19 cellular contexts compared by ENCODE assay signal in genomic region chr11:46738887-46739286, GRCh38. TPM values are rescaled to one million over a fixed set of nuclear protein-coding genes. Genes with fewer than 3 reads are reported as not detected.
A peak's percentile ranks its signal among the peaks of the same experiment; 100 is the strongest.
DNase-seq lines count a peak whose midpoint lies in the region; ATAC-seq, FAIRE-seq and TF ChIP-seq lines count a peak whose summit lies in the region.
"Had no signal": no experiment of that assay in that cellular context is flagged by ENCODE, and none has a peak within 500 bp of the region (broad histone marks: within the 10 kb centered on the region; RNA-seq: fewer than 3 reads in every experiment).

No MANE protein-coding gene starts in this region.

- peaks cover 4% of the 10 kb centered on the region for H3F3A ChIP-seq in SK-N-SH (replicated peaks; ENCODE audit: insufficient read depth)

- H3K36me3 ChIP-seq in breast epithelium: peaks cover 3% of the 10 kb centered on the region
- H3K36me3 ChIP-seq in SK-N-SH (replicated peaks in 1 of 2; ENCODE audit: control insufficient read depth in 1 of 2, insufficient read depth in 2 of 2, low read length in 1 of 2): peaks cover 19 to 20% of the 10 kb centered on the region in 2 experiments
- peaks cover 24 to 54% of the 10 kb centered on the region in 2 experiments for H3K36me3 ChIP-seq in HepG2 (replicated peaks in 1 of 2; ENCODE audit: control insufficient read depth in 1 of 2, insufficient read depth in 2 of 2, low read length in 2 of 2)
- H3K36me3 ChIP-seq in transverse colon: peaks cover 0 to 25% (median 7%) of the 10 kb centered on the region in 4 donors
- peaks cover 0 to 17% (median 0%) of the 10 kb centered on the region in 3 donors for H3K36me3 ChIP-seq in Peyer's patch
- peaks cover 14% of the 10 kb centered on the region for H3K36me3 ChIP-seq in CD8-positive, alpha-beta T cell (ENCODE audit: insufficient read depth, low read length)

- BruUV-seq in MCF 10A (replicated peaks; lab: Mats Ljungman, UMichigan): no TSS peak
- no TSS peak for BruUV-seq in HepG2 (replicated peaks; lab: Mats Ljungman, UMichigan)

- peaks cover 36% of the 10 kb centered on the region for H3K36me3 Mint-ChIP-seq in MCF 10A (ENCODE audit: insufficient read depth, unreplicated experiment)
- H3K36me3 Mint-ChIP-seq in CD8-positive, alpha-beta T cell: peaks cover 25% of the 10 kb centered on the region

- in situ Hi-C loops in HepG2 (cut with HindIII; ENCODE audit: extremely low pct_ligation_motif_present, low pct_unique_long_range_greater_than_20kb): no loop called here
- in situ Hi-C loops in transverse colon (cut with MboI; ENCODE audit: low pct_ligation_motif_present in 1 of 4, low pct_unique_long_range_greater_than_20kb in 1 of 4, low sequenced_read_pairs in 3 of 4): no loop called here
- in situ Hi-C loops in KBM-7 (cut with MboI; ENCODE audit: low pct_unique_long_range_greater_than_20kb, low sequenced_read_pairs): no loop called here

- TF ChIP-seq POLR2A in breast epithelium (IDR thresholded peaks at IDR 0.05): no peak
- peak in 1 of 2 experiments; percentile 50; a peak in 2 of 4 replicates for TF ChIP-seq POLR2A in HepG2 (IDR thresholded peaks at IDR 0.05; ENCODE audit: insufficient read depth in 1 of 2, low read depth in 2 of 2, low read length in 2 of 2)
- TF ChIP-seq POLR2A in transverse colon (IDR thresholded peaks at IDR 0.05): no peak
- no peak for TF ChIP-seq POLR2A in Peyer's patch (IDR thresholded peaks at IDR 0.05)

- FAIRE-seq in HepG2 (lab: Jason Lieb, UNC): no peak
- FAIRE-seq: D721Med, H1 had no signal

- H3K27ac ChIP-seq in breast epithelium: no peak overlapping the region
- H3K27ac ChIP-seq in SK-N-SH (ENCODE audit: low read depth in 2 of 2, low read length in 1 of 2): no peak overlapping the region
- no peak overlapping the region for H3K27ac ChIP-seq in HepG2 (ENCODE audit: extremely low read length, insufficient read depth, low read length)
- no peak overlapping the region for H3K27ac ChIP-seq in transverse colon
- H3K27ac ChIP-seq in Peyer's patch: no peak overlapping the region
- no peak overlapping the region for H3K27ac ChIP-seq in CD8-positive, alpha-beta T cell (ENCODE audit: low read depth, low read length)
- H3K27ac ChIP-seq: SK-N-MC had no signal

- H3K4me3 Mint-ChIP-seq in MCF 10A (ENCODE audit: unreplicated experiment): no peak overlapping the region
- H3K4me3 Mint-ChIP-seq in CD8-positive, alpha-beta T cell: no peak overlapping the region
- H3K4me3 Mint-ChIP-seq: CD4-positive, alpha-beta T cell had no signal

- H2AFZ ChIP-seq in SK-N-SH (ENCODE audit: low read depth) (no peak overlapping the region), HepG2 (ENCODE audit: low read length) (no peak overlapping the region)

- POLR2A ChIA-PET in MCF 10A (lab: Yijun Ruan, JAX): interaction anchor here (0.8 to 1.5 kb wide), 3 partner anchors 10 to 31 kb away, joined by 3 to 4 read pairs (median 3); no protein-coding TSS in a partner anchor
- POLR2A ChIA-PET in SK-N-SH (lab: Yijun Ruan, JAX): no interaction called here
- POLR2A ChIA-PET in HepG2 (lab: Yijun Ruan, JAX): interaction anchor here (1.4 to 8.3 kb wide), 3 partner anchors 10 to 19 kb away, joined by 3 to 58 read pairs (median 3); partner anchors contain the start of gene F2
- POLR2A ChIA-PET in CD8-positive, alpha-beta T cell (lab: Charles Lee): no interaction called here

- H3K9me2 ChIP-seq in SK-N-SH: no peaks in the 10 kb centered on the region

- H3K4me2 ChIP-seq in SK-N-SH: no peak overlapping the region
- H3K4me2 ChIP-seq in HepG2 (ENCODE audit: low read depth, low read length): no peak overlapping the region

- H3K9ac ChIP-seq in SK-N-SH: no peak overlapping the region
- H3K9ac ChIP-seq in HepG2 (ENCODE audit: insufficient read depth, low read depth, low read length): no peak overlapping the region

- ATAC-seq in HepG2: peak; percentile 9
- no peak for ATAC-seq in CD8-positive, alpha-beta T cell
- ATAC-seq: PC-3 had no signal

- DNase-seq in MCF 10A (ENCODE audit: unreplicated experiment) (no peak), breast epithelium (ENCODE audit: low spot score in 2 of 2) (no peak), SK-N-SH (no peak), HepG2 (ENCODE audit: low spot score) (no peak), transverse colon (peak; percentile 22), KBM-7 (no peak), Peyer's patch (no peak)
- no peak for DNase-seq in CD8-positive, alpha-beta T cell
- DNase-seq: ACHN; CD4-positive, alpha-beta T cell; NCI-H1417; NCI-H1930; NCI-H510A treated with DMSO at 0.1 percent for 48 hours; PC-3 had no signal

- TF ChIP-seq RAD21 in SK-N-SH (IDR thresholded peaks at IDR 0.05; ENCODE audit: low read length) (no peak), HepG2 (CRISPR knock-in tag; IDR thresholded peaks at IDR 0.05) (no peak)

- no peak overlapping the region for H3K4me3 ChIP-seq in breast epithelium
- H3K4me3 ChIP-seq in SK-N-SH (ENCODE audit: low read depth in 2 of 2, low read length in 1 of 2): no peak overlapping the region
- H3K4me3 ChIP-seq in HepG2 (replicated peaks in 1 of 3; ENCODE audit: insufficient read depth in 1 of 3, low read depth in 2 of 3, low read length in 3 of 3): no peak overlapping the region
- no peak overlapping the region for H3K4me3 ChIP-seq in transverse colon
- no peak overlapping the region for H3K4me3 ChIP-seq in Peyer's patch
- H3K4me3 ChIP-seq in CD8-positive, alpha-beta T cell (ENCODE audit: low read depth, low read length): no peak overlapping the region
- H3K4me3 ChIP-seq: SK-N-MC had no signal

- CTCF ChIA-PET in MCF 10A (lab: Yijun Ruan, JAX): no interaction called here
- CTCF ChIA-PET in SK-N-SH (lab: Yijun Ruan, JAX): no interaction called here
- CTCF ChIA-PET in HepG2 (lab: Yijun Ruan, JAX; ENCODE audit: low intra/inter-chr PET ratio, low total read pairs): no interaction called here
- CTCF ChIA-PET in CD8-positive, alpha-beta T cell (lab: Charles Lee): interaction anchor here (1.1 kb wide), 1 partner anchor 10 kb away, joined by 5 read pairs; no protein-coding TSS in a partner anchor

- peak overlapping the region; percentile 18 for H3K27ac Mint-ChIP-seq in MCF 10A (ENCODE audit: low read depth, unreplicated experiment)
- no peak overlapping the region for H3K27ac Mint-ChIP-seq in CD8-positive, alpha-beta T cell
- H3K27ac Mint-ChIP-seq: CD4-positive, alpha-beta T cell had no signal

- H3K79me2 ChIP-seq in SK-N-SH (ENCODE audit: insufficient read depth) (no peaks in the 10 kb centered on the region), HepG2 (ENCODE audit: insufficient read depth, low read length) (peaks cover 8% of the 10 kb centered on the region)

- intact Hi-C loops in MCF 10A (cut with micrococcal nuclease): no loop called here
- intact Hi-C loops in breast epithelium (cut with DNase I; ENCODE audit: low total_unique reads): no loop called here
- intact Hi-C loops in HepG2 (cut with micrococcal nuclease; ENCODE audit: unreplicated experiment): no loop called here
- intact Hi-C loops in transverse colon (cut with DNase I; ENCODE audit: low total_unique reads): no loop called here
- intact Hi-C loops in CD8-positive, alpha-beta T cell (cut with DNase I, micrococcal nuclease): no loop called here

- TF ChIP-seq EP300 in SK-N-SH (IDR thresholded peaks at IDR 0.05; ENCODE audit: borderline replicate concordance in 1 of 2, low read depth in 1 of 2, low read length in 1 of 2) (no peak), HepG2 (IDR thresholded peaks at IDR 0.05; ENCODE audit: low read depth in 2 of 2, low read length in 2 of 2) (no peak), HepG2 (CRISPR knock-in tag; IDR thresholded peaks at IDR 0.05; ENCODE audit: borderline replicate concordance) (no peak), transverse colon (IDR thresholded peaks at IDR 0.05; ENCODE audit: low read depth) (no peak)

- whole genome bisulfite sequencing in SK-N-SH (ENCODE audit: low lambda C conversion rate): 96% methylated on average over 6 of the region's 6 CpGs
- WGBS in HepG2 (ENCODE audit: low lambda C conversion rate): 84% methylated on average over 6 of the region's 6 CpGs
- 66% methylated on average over 6 of the region's 6 CpGs; no CpG with 5 or more reads in 1 of the 2 donors for WGBS in transverse colon (ENCODE audit: low coverage in 1 of 2), 2 donors

- H3K27me3 Mint-ChIP-seq in MCF 10A (ENCODE audit: insufficient read depth, unreplicated experiment): no peaks in the 10 kb centered on the region
- H3K27me3 Mint-ChIP-seq in CD8-positive, alpha-beta T cell (ENCODE audit: low read depth): no peaks in the 10 kb centered on the region
- H3K27me3 Mint-ChIP-seq: CD4-positive, alpha-beta T cell had no signal

- no peak for TF ChIP-seq CTCF in MCF 10A (IDR thresholded peaks at IDR 0.05; ENCODE audit: unreplicated experiment)
- TF ChIP-seq CTCF in breast epithelium (IDR thresholded peaks at IDR 0.05): no peak
- no peak for TF ChIP-seq CTCF in SK-N-SH (IDR thresholded peaks at IDR 0.05)
- TF ChIP-seq CTCF in HepG2 (CRISPR knock-in tag; IDR thresholded peaks at IDR 0.05): no peak
- TF ChIP-seq CTCF in transverse colon (IDR thresholded peaks at IDR 0.05): no peak
- TF ChIP-seq CTCF in Peyer's patch (IDR thresholded peaks at IDR 0.05): no peak
- TF ChIP-seq CTCF in CD8-positive, alpha-beta T cell (IDR thresholded peaks at IDR 0.05): no peak

- H3K9me3 ChIP-seq in breast epithelium (no peaks in the 10 kb centered on the region), SK-N-SH (no peaks in the 10 kb centered on the region), HepG2 (ENCODE audit: low read length) (no peaks in the 10 kb centered on the region), transverse colon (no peaks in the 10 kb centered on the region), Peyer's patch (no peaks in the 10 kb centered on the region)
- no peaks in the 10 kb centered on the region for H3K9me3 ChIP-seq in CD8-positive, alpha-beta T cell (ENCODE audit: low read length)

- no peaks in the 10 kb centered on the region for H3K4me1 Mint-ChIP-seq in MCF 10A (ENCODE audit: insufficient read depth, unreplicated experiment)
- no peaks in the 10 kb centered on the region for H3K4me1 Mint-ChIP-seq in CD8-positive, alpha-beta T cell (ENCODE audit: low read depth)

- H3K4me1 ChIP-seq in breast epithelium (no peaks in the 10 kb centered on the region), SK-N-SH (ENCODE audit: control insufficient read depth in 1 of 2, insufficient read depth in 2 of 2, low read depth in 1 of 2, low read length in 1 of 2) (no peaks in the 10 kb centered on the region), HepG2 (ENCODE audit: insufficient read depth, low read length) (peaks cover 14% of the 10 kb centered on the region), transverse colon (peaks cover 0 to 7% (median 0%) of the 10 kb centered on the region in 4 donors), Peyer's patch (no peaks in the 10 kb centered on the region)
- no peaks in the 10 kb centered on the region for H3K4me1 ChIP-seq in CD8-positive, alpha-beta T cell (ENCODE audit: insufficient read depth, low read length)

- H3K27me3 ChIP-seq in breast epithelium (no peaks in the 10 kb centered on the region), SK-N-SH (ENCODE audit: insufficient read depth) (no peaks in the 10 kb centered on the region), HepG2 (ENCODE audit: control insufficient read depth in 1 of 2, insufficient read depth in 2 of 2, low read length in 2 of 2) (no peaks in the 10 kb centered on the region), transverse colon (no peaks in the 10 kb centered on the region), Peyer's patch (no peaks in the 10 kb centered on the region)
- H3K27me3 ChIP-seq in CD8-positive, alpha-beta T cell (ENCODE audit: insufficient read depth, low read length): no peaks in the 10 kb centered on the region

- no peaks in the 10 kb centered on the region for H3K9me3 Mint-ChIP-seq in MCF 10A (ENCODE audit: unreplicated experiment)
- H3K9me3 Mint-ChIP-seq in CD8-positive, alpha-beta T cell: no peaks in the 10 kb centered on the region
- H3K9me3 Mint-ChIP-seq: CD4-positive, alpha-beta T cell had no signal

- no peaks in the 10 kb centered on the region for H4K20me1 ChIP-seq in SK-N-SH (ENCODE audit: insufficient read depth)
- H4K20me1 ChIP-seq in HepG2 (ENCODE audit: insufficient read depth, low read length): peaks cover 37% of the 10 kb centered on the region

RNA-seq across cellular contexts. Expression of gene F2, which starts 19.9 kb away (rescaled TPM):
- total RNA-seq in MCF 10A (2022) (not detected in 2 replicates), breast epithelium (not detected), HepG2 (2016; rRNA removed; fragmentation: Illumina TruSeq; extraction: Trizol) (110 and 330 TPM in 2 replicates), transverse colon (under 1 TPM in 2 of 4 donors, not detected in 2; 0.41 to 0.48 TPM), Peyer's patch (under 1 TPM in 1 of 4 donors, not detected in 3; 0.53 TPM)
- polyA plus RNA-seq in SK-N-SH (2012; rRNA removed) (0.07 TPM in 1 of 2 replicates, not detected in the other), HepG2 (2011; rRNA removed) (801 and 1,074 TPM in 2 replicates)
- not detected in 2 replicates for polyA plus RNA-seq in SK-N-SH (2012; cell fraction: cytosol; rRNA removed)
- polyA plus RNA-seq in SK-N-SH (2012; cell fraction: nucleus; rRNA removed): 0.04 TPM in 1 of 2 replicates, not detected in the other
- total RNA-seq in HepG2 (2016; cell fraction: cytosol; rRNA removed; fragmentation: Illumina TruSeq; extraction: Trizol; ENCODE audit: low read depth): 32.5 and 33.6 TPM in 2 replicates
- total RNA-seq in HepG2 (2016; cell fraction: insoluble cytoplasmic fraction; rRNA removed; fragmentation: Illumina TruSeq; extraction: Trizol): 93.3 and 344 TPM in 2 replicates
- total RNA-seq in HepG2 (2016; cell fraction: membrane; rRNA removed; fragmentation: Illumina TruSeq; extraction: Trizol): 41.4 and 43.0 TPM in 2 replicates
- total RNA-seq in HepG2 (2016; cell fraction: nucleus; rRNA removed; fragmentation: Illumina TruSeq; extraction: Trizol): 288 and 346 TPM in 2 replicates
- polyA plus RNA-seq in HepG2 (2011; cell fraction: cytosol; rRNA removed): 955 and 1,075 TPM in 2 replicates
- 1,042 and 1,045 TPM in 2 replicates for polyA plus RNA-seq in HepG2 (2011; cell fraction: nucleus; rRNA removed)
- polyA plus RNA-seq in HepG2 (2012): 447 and 558 TPM in 2 replicates
- 25.3 and 27.2 TPM in 2 replicates for polyA plus RNA-seq in HepG2 (2016; cell fraction: cytosol; fragmentation: Illumina TruSeq; extraction: Trizol; ENCODE audit: low read depth)
- 93.3 and 115 TPM in 2 replicates for polyA plus RNA-seq in HepG2 (2016; cell fraction: insoluble cytoplasmic fraction; fragmentation: Illumina TruSeq; extraction: Trizol; ENCODE audit: low read depth)
- polyA plus RNA-seq in HepG2 (2016; cell fraction: membrane; fragmentation: Illumina TruSeq; extraction: Trizol; ENCODE audit: low read depth): 30.7 and 34.2 TPM in 2 replicates
- 450 and 474 TPM in 2 replicates for polyA plus RNA-seq in HepG2 (2016; cell fraction: nucleus; fragmentation: Illumina TruSeq; extraction: Trizol; ENCODE audit: insufficient read depth, low read depth)
- 0.51 and 1,039 TPM in 2 replicates for polyA minus RNA-seq in HepG2 (2011; rRNA and poly(A)+ RNA removed; ENCODE audit: low replicate concordance)
- polyA minus RNA-seq in HepG2 (2011; cell fraction: cytosol; rRNA and poly(A)+ RNA removed): 289 and 363 TPM in 2 replicates
- polyA minus RNA-seq in HepG2 (2011; cell fraction: nucleus; rRNA and poly(A)+ RNA removed): 449 and 482 TPM in 2 replicates
- total RNA-seq in CD8-positive, alpha-beta T cell: not detected
- total RNA-seq: CD4-positive, alpha-beta T cell; Daoy; H1; LHCN-M2; PC-3 had no signal

RNA-seq across cellular contexts. Expression of gene ZNF408, which starts 38.1 kb away (rescaled TPM):
- total RNA-seq in MCF 10A (2022) (14.5 and 15.3 TPM in 2 replicates), breast epithelium (1 to 10 TPM; 6.4 to 8.0 (median 7.5) TPM), HepG2 (2016; rRNA removed; fragmentation: Illumina TruSeq; extraction: Trizol) (8.3 and 12.5 TPM in 2 replicates), transverse colon (10 to 100 TPM in 2 of 4 donors, 1 to 10 TPM in 2; 6.0 to 19.3 (median 10.0) TPM), Peyer's patch (10 to 100 TPM in 1 of 4 donors, 1 to 10 TPM in 3; 6.3 to 20.0 (median 8.4) TPM)
- polyA plus RNA-seq in SK-N-SH (2012; rRNA removed) (5.9 and 7.1 TPM in 2 replicates), HepG2 (2011; rRNA removed) (11.2 and 15.6 TPM in 2 replicates)
- polyA plus RNA-seq in SK-N-SH (2012; cell fraction: cytosol; rRNA removed): 3.7 and 5.4 TPM in 2 replicates
- polyA plus RNA-seq in SK-N-SH (2012; cell fraction: nucleus; rRNA removed): 19.3 and 23.1 TPM in 2 replicates
- 12.1 and 12.2 TPM in 2 replicates for total RNA-seq in HepG2 (2016; cell fraction: cytosol; rRNA removed; fragmentation: Illumina TruSeq; extraction: Trizol; ENCODE audit: low read depth)
- 6.9 and 11.8 TPM in 2 replicates for total RNA-seq in HepG2 (2016; cell fraction: insoluble cytoplasmic fraction; rRNA removed; fragmentation: Illumina TruSeq; extraction: Trizol)
- total RNA-seq in HepG2 (2016; cell fraction: membrane; rRNA removed; fragmentation: Illumina TruSeq; extraction: Trizol): 4.8 TPM in 2 replicates
- 12.2 and 12.7 TPM in 2 replicates for total RNA-seq in HepG2 (2016; cell fraction: nucleus; rRNA removed; fragmentation: Illumina TruSeq; extraction: Trizol)
- polyA plus RNA-seq in HepG2 (2011; cell fraction: cytosol; rRNA removed): 7.2 and 10.7 TPM in 2 replicates
- polyA plus RNA-seq in HepG2 (2011; cell fraction: nucleus; rRNA removed): 29.5 and 29.9 TPM in 2 replicates
- 7.6 and 9.9 TPM in 2 replicates for polyA plus RNA-seq in HepG2 (2012)
- polyA plus RNA-seq in HepG2 (2016; cell fraction: cytosol; fragmentation: Illumina TruSeq; extraction: Trizol; ENCODE audit: low read depth): 1.7 and 2.3 TPM in 2 replicates
- 8.7 and 9.3 TPM in 2 replicates for polyA plus RNA-seq in HepG2 (2016; cell fraction: insoluble cytoplasmic fraction; fragmentation: Illumina TruSeq; extraction: Trizol; ENCODE audit: low read depth)
- 3.3 and 3.7 TPM in 2 replicates for polyA plus RNA-seq in HepG2 (2016; cell fraction: membrane; fragmentation: Illumina TruSeq; extraction: Trizol; ENCODE audit: low read depth)
- polyA plus RNA-seq in HepG2 (2016; cell fraction: nucleus; fragmentation: Illumina TruSeq; extraction: Trizol; ENCODE audit: insufficient read depth, low read depth): 27.1 and 29.0 TPM in 2 replicates
- polyA minus RNA-seq in HepG2 (2011; rRNA and poly(A)+ RNA removed; ENCODE audit: low replicate concordance): 15.2 and 22.6 TPM in 2 replicates
- 6.3 and 9.7 TPM in 2 replicates for polyA minus RNA-seq in HepG2 (2011; cell fraction: cytosol; rRNA and poly(A)+ RNA removed)
- 16.9 and 17.4 TPM in 2 replicates for polyA minus RNA-seq in HepG2 (2011; cell fraction: nucleus; rRNA and poly(A)+ RNA removed)
- total RNA-seq in CD8-positive, alpha-beta T cell: 10 to 100 TPM; 24.0 to 24.3 TPM

RNA-seq across cellular contexts. Expression of gene ARHGAP1, which starts 38.5 kb away (rescaled TPM):
- total RNA-seq in MCF 10A (2022): 61.0 and 63.6 TPM in 2 replicates
- 10 to 100 TPM; 26.5 to 55.7 (median 33.8) TPM for total RNA-seq in breast epithelium
- polyA plus RNA-seq in SK-N-SH (2012; rRNA removed): 21.3 and 27.1 TPM in 2 replicates
- 15.1 and 19.6 TPM in 2 replicates for polyA plus RNA-seq in SK-N-SH (2012; cell fraction: cytosol; rRNA removed)
- polyA plus RNA-seq in SK-N-SH (2012; cell fraction: nucleus; rRNA removed): 40.7 and 43.0 TPM in 2 replicates
- 18.6 and 22.4 TPM in 2 replicates for total RNA-seq in HepG2 (2016; rRNA removed; fragmentation: Illumina TruSeq; extraction: Trizol)
- 2.2 and 2.6 TPM in 2 replicates for total RNA-seq in HepG2 (2016; cell fraction: cytosol; rRNA removed; fragmentation: Illumina TruSeq; extraction: Trizol; ENCODE audit: low read depth)
- total RNA-seq in HepG2 (2016; cell fraction: insoluble cytoplasmic fraction; rRNA removed; fragmentation: Illumina TruSeq; extraction: Trizol): 17.2 and 17.3 TPM in 2 replicates
- 7.4 and 7.6 TPM in 2 replicates for total RNA-seq in HepG2 (2016; cell fraction: membrane; rRNA removed; fragmentation: Illumina TruSeq; extraction: Trizol)
- 19.5 and 19.8 TPM in 2 replicates for total RNA-seq in HepG2 (2016; cell fraction: nucleus; rRNA removed; fragmentation: Illumina TruSeq; extraction: Trizol)
- polyA plus RNA-seq in HepG2 (2011; rRNA removed): 30.3 and 30.7 TPM in 2 replicates
- 11.4 and 13.8 TPM in 2 replicates for polyA plus RNA-seq in HepG2 (2011; cell fraction: cytosol; rRNA removed)
- polyA plus RNA-seq in HepG2 (2011; cell fraction: nucleus; rRNA removed): 35.4 and 37.1 TPM in 2 replicates
- 17.6 and 26.9 TPM in 2 replicates for polyA plus RNA-seq in HepG2 (2012)
- 1.6 and 1.9 TPM in 2 replicates for polyA plus RNA-seq in HepG2 (2016; cell fraction: cytosol; fragmentation: Illumina TruSeq; extraction: Trizol; ENCODE audit: low read depth)
- polyA plus RNA-seq in HepG2 (2016; cell fraction: insoluble cytoplasmic fraction; fragmentation: Illumina TruSeq; extraction: Trizol; ENCODE audit: low read depth): 20.3 and 30.3 TPM in 2 replicates
- 5.0 and 6.0 TPM in 2 replicates for polyA plus RNA-seq in HepG2 (2016; cell fraction: membrane; fragmentation: Illumina TruSeq; extraction: Trizol; ENCODE audit: low read depth)
- 34.1 and 41.6 TPM in 2 replicates for polyA plus RNA-seq in HepG2 (2016; cell fraction: nucleus; fragmentation: Illumina TruSeq; extraction: Trizol; ENCODE audit: insufficient read depth, low read depth)
- polyA minus RNA-seq in HepG2 (2011; rRNA and poly(A)+ RNA removed; ENCODE audit: low replicate concordance): 57.4 and 70.9 TPM in 2 replicates
- polyA minus RNA-seq in HepG2 (2011; cell fraction: cytosol; rRNA and poly(A)+ RNA removed): 31.2 and 36.9 TPM in 2 replicates
- polyA minus RNA-seq in HepG2 (2011; cell fraction: nucleus; rRNA and poly(A)+ RNA removed): 17.0 and 22.0 TPM in 2 replicates
- 10 to 100 TPM; 48.6 to 69.5 (median 50.9) TPM for total RNA-seq in transverse colon
- 10 to 100 TPM; 52.0 to 85.8 (median 62.7) TPM for total RNA-seq in Peyer's patch
- 10 to 100 TPM; 33.4 to 36.9 TPM for total RNA-seq in CD8-positive, alpha-beta T cell

Comparison
In these comparisons a context has a peak if more than half of its experiments do, and no peak if none do; other contexts are left out.
1. RNA of gene F2, which starts 19.9 kb away (total RNA-seq): 32.5 to 346 TPM in HepG2; 0.41 to 0.48 TPM in transverse colon, not detected in CD8-positive, alpha-beta T cell, not detected in MCF 10A, not detected in breast epithelium and 0.53 TPM in Peyer's patch; every median in the first group is over 10 times any median in the second.
2. POLR2A ChIA-PET loops: an anchor here in MCF 10A (0.8 to 1.5 kb wide) and HepG2 (1.4 to 8.3 kb wide); none called in SK-N-SH and CD8-positive, alpha-beta T cell.